In the genomic region with DNA sequence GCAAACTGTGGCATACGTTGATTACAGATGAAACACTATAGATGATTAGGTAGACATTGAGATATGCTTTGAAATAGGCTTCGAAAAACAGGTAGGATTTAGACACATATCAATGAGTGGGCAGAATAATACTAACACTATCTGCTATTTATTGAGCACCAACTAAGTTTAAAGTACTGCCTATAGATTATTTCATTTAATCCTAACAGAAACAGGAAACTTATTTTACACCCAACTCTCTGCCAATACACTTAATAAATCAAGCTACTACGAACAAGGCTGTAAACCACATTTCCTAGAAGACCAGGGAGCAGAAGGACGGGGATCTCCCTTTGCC, we compare ENCODE assay signal across 8 cellular contexts. TPM values are rescaled to one million over a fixed set of nuclear protein-coding genes. Genes with fewer than 3 reads are reported as not detected.
DNase-seq lines count a peak whose midpoint lies in the region; ATAC-seq, FAIRE-seq and TF ChIP-seq lines count a peak whose summit lies in the region.

No MANE protein-coding gene starts in this region.

- peak overlapping the region; percentile 75 to 88 (median 81) for H3K4me3 Mint-ChIP-seq in T-cell

- H2AFZ ChIP-seq in ACC112 (ENCODE audit: low read length, unreplicated experiment): peak overlapping the region; percentile 51
- H2AFZ ChIP-seq in keratinocyte (ENCODE audit: control insufficient read depth, low read length): no peak overlapping the region

- no peaks in the 10 kb centered on the region for H3K9me1 ChIP-seq in keratinocyte (ENCODE audit: control insufficient read depth, extremely low read depth, insufficient read depth, low read length)

- POLR2A ChIA-PET in T-cell (lab: Charles Lee): interaction anchor here (0.6 kb wide), 2 partner anchors 97 to 1220 kb away, joined by 3 to 10 read pairs; no protein-coding TSS in a partner anchor

- H3K4me1 ChIP-seq in ACC112 (ENCODE audit: control insufficient read depth, insufficient read depth, low read length, unreplicated experiment): peaks cover 9% of the 10 kb centered on the region
- peaks cover 8% of the 10 kb centered on the region for H3K4me1 ChIP-seq in keratinocyte (ENCODE audit: control insufficient read depth, extremely low read depth, insufficient read depth, low read length)
- H3K4me1 ChIP-seq in lower lobe of right lung: peaks cover 17% of the 10 kb centered on the region
- peaks cover 8 to 9% of the 10 kb centered on the region in 2 donors for H3K4me1 ChIP-seq in adrenal gland (replicated peaks in 1 of 2)

- H3K79me2 ChIP-seq in ACC112 (ENCODE audit: control insufficient read depth, insufficient read depth, low read length, unreplicated experiment) (peaks cover 43% of the 10 kb centered on the region), keratinocyte (ENCODE audit: control insufficient read depth, insufficient read depth, low read length) (peaks cover 44% of the 10 kb centered on the region)

- 28 to 33% (median 31%) methylated on average over 4 of the region's 4 CpGs for WGBS in adrenal gland, 4 donors

- TF ChIP-seq CTCF in keratinocyte (optimal IDR thresholded peaks at IDR 0.05 in 1 of 3, IDR thresholded peaks at IDR 0.05 in 1 of 3, conservative IDR thresholded peaks at IDR 0.05 in 1 of 3; ENCODE audit: extremely low read depth in 1 of 3, insufficient read depth in 2 of 3, low read length in 3 of 3): no peak
- no peak for TF ChIP-seq CTCF in lower lobe of right lung (IDR thresholded peaks at IDR 0.05)
- no peak for TF ChIP-seq CTCF in adrenal gland (IDR thresholded peaks at IDR 0.05)

- H3K36me3 Mint-ChIP-seq in T-cell: no peaks in the 10 kb centered on the region

- H3K9me3 Mint-ChIP-seq in T-cell: no peaks in the 10 kb centered on the region

- intact Hi-C loops in lower lobe of right lung (cut with DNase I): no loop called here
- intact Hi-C loops in adrenal gland (cut with DNase I): no loop called here

- CTCF ChIA-PET in T-cell (lab: Charles Lee): interaction anchor here in 1 of 2 donors (1.1 to 1.7 kb wide), 2 partner anchors 56 to 66 kb away, joined by 4 to 11 read pairs; no protein-coding TSS in a partner anchor

- H3K27ac Mint-ChIP-seq in T-cell: peak overlapping the region; percentile 13 to 74

- no peak overlapping the region for H3K9ac ChIP-seq in keratinocyte (ENCODE audit: control insufficient read depth, extremely low read depth, insufficient read depth, low read length)

- H3K27me3 ChIP-seq in ACC112 (ENCODE audit: insufficient read depth, low read length) (peaks cover 16% of the 10 kb centered on the region; the same call in 1 of the 2 replicates), keratinocyte (ENCODE audit: control insufficient read depth, extremely low read depth, insufficient read depth, low read length) (no peaks in the 10 kb centered on the region), lower lobe of right lung (ENCODE audit: low read depth) (no peaks in the 10 kb centered on the region), adrenal gland (no peaks in the 10 kb centered on the region)

- dilution Hi-C loops in keratinocyte (cut with MboI; ENCODE audit: extremely low pct_ligation_motif_present, low sequenced_read_pairs): no loop called here

- peak; percentile 36 for ATAC-seq in GM19328 (IDR thresholded peaks at IDR 0.05; ENCODE audit: unreplicated experiment)
- no peak for ATAC-seq in T-cell (replicated peaks in 1 of 4)
- ATAC-seq in lower lobe of right lung: no peak

- DNase-seq in T-cell (no peak), keratinocyte (ENCODE audit: low read depth, low spot score) (no peak), NCI-H2171 (lab: John Stamatoyannopoulos, UW) (no peak), lower lobe of right lung (no peak), NCI-H2196 (lab: John Stamatoyannopoulos, UW; ENCODE audit: unreplicated experiment) (no peak), adrenal gland (no peak)

- no peak for FAIRE-seq in keratinocyte (lab: Jason Lieb, UNC)

- H4K20me1 ChIP-seq in keratinocyte (ENCODE audit: control insufficient read depth, extremely low read depth, insufficient read depth, low read length): no peaks in the 10 kb centered on the region

- H3K4me2 ChIP-seq in keratinocyte (ENCODE audit: control insufficient read depth, extremely low read depth, insufficient read depth, low read depth, low read length): peak overlapping the region; percentile 35

- H3K4me1 Mint-ChIP-seq in T-cell: peaks cover 26 to 30% (median 26%) of the 10 kb centered on the region in 3 donors

- H3K27ac ChIP-seq in ACC112 (ENCODE audit: low read depth, low read length): no peak overlapping the region
- no peak overlapping the region for H3K27ac ChIP-seq in keratinocyte (ENCODE audit: control insufficient read depth, insufficient read depth, low read length)
- no peak overlapping the region for H3K27ac ChIP-seq in lower lobe of right lung
- no peak overlapping the region for H3K27ac ChIP-seq in adrenal gland

- peak overlapping the region; percentile 50; the same call in 1 of the 2 replicates for H3K4me3 ChIP-seq in ACC112 (ENCODE audit: low read depth, low read length)
- no peak overlapping the region for H3K4me3 ChIP-seq in keratinocyte (ENCODE audit: control insufficient read depth in 2 of 3, extremely low read depth in 1 of 3, insufficient read depth in 2 of 3, low read depth in 1 of 3, low read length in 3 of 3)
- no peak overlapping the region for H3K4me3 ChIP-seq in lower lobe of right lung
- H3K4me3 ChIP-seq in adrenal gland: no peak overlapping the region

- no peaks in the 10 kb centered on the region for H3K36me3 ChIP-seq in ACC112 (ENCODE audit: insufficient read depth, low read length)
- H3K36me3 ChIP-seq in keratinocyte (ENCODE audit: control insufficient read depth in 2 of 2, extremely low read depth in 1 of 2, insufficient read depth in 2 of 2, low read length in 2 of 2): no peaks in the 10 kb centered on the region
- no peaks in the 10 kb centered on the region for H3K36me3 ChIP-seq in lower lobe of right lung
- no peaks in the 10 kb centered on the region for H3K36me3 ChIP-seq in adrenal gland (replicated peaks in 1 of 2)

- H3K9me3 ChIP-seq in keratinocyte (ENCODE audit: control insufficient read depth, low read depth, low read length) (no peaks in the 10 kb centered on the region), lower lobe of right lung (no peaks in the 10 kb centered on the region), adrenal gland (replicated peaks in 1 of 3) (no peaks in the 10 kb centered on the region)

- H3K27me3 Mint-ChIP-seq in T-cell: peaks cover 0 to 15% of the 10 kb centered on the region in 2 donors

- no peak for TF ChIP-seq POLR2A in adrenal gland (IDR thresholded peaks at IDR 0.05)

RNA-seq across cellular contexts. Expression of gene VRK1, which starts 0.4 kb away (rescaled TPM):
- total RNA-seq in T-cell (10 to 100 TPM; 24.4 to 34.5 (median 29.4) TPM), lower lobe of right lung (9.5 TPM), adrenal gland (10 to 100 TPM in 2 of 8 donors, 1 to 10 TPM in 6; 2.9 to 25.5 (median 6.8) TPM)
- polyA plus RNA-seq in keratinocyte (8.6 to 27.1 TPM (median 18.6 TPM) in 3 replicates), adrenal gland (1 to 10 TPM; 5.6 to 7.7 (median 6.8) TPM)
- 10.6 TPM for polyA plus RNA-seq in keratinocyte (2011; ENCODE audit: low read depth)
- polyA plus RNA-seq in keratinocyte (2011; cell fraction: cytosol; rRNA removed): 9.1 and 14.1 TPM in 2 replicates
- 11.4 and 15.6 TPM in 2 replicates for polyA plus RNA-seq in keratinocyte (2011; cell fraction: nucleus; rRNA removed)
- 5.9 and 19.9 TPM in 2 replicates for polyA plus RNA-seq in keratinocyte (2012; ENCODE audit: low replicate concordance)
- 0.92 to 35.9 TPM (median 8.6 TPM) in 3 replicates for polyA minus RNA-seq in keratinocyte
- 5.6 TPM for polyA minus RNA-seq in keratinocyte (2011; cell fraction: cytosol; rRNA and poly(A)+ RNA removed)
- polyA minus RNA-seq in keratinocyte (2011; cell fraction: nucleus; rRNA and poly(A)+ RNA removed): 8.1 and 14.1 TPM in 2 replicates
